Comparison of ENCODE assay signal across 8 cellular contexts in the genomic region with DNA sequence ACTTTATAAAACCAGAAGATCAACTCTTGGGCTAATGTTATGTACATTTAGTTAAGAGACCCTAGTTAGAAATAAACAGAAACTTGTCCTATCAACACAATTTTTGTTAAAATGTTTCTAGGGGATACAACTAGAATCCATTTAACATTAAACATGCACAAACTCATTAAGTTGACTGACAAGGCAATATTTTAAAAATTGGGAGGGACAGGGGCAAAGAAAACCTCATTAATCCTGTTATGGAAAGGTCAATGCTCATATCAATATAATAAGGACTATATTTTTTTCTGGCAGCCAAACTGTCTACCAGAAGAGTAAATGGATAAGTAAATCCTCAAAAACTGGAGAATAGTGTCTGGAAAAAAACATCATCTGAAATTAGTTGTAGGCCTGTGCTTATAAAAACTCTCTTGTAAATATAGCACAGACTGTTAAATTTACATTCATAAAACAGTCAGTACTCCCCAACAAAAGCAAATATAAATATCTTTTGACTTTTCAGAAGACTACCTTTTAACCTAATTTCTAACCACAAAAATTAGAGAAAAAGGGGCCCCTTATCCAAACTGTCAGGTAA. TPM values are rescaled to one million over a fixed set of nuclear protein-coding genes. Genes with fewer than 3 reads are reported as not detected.
DNase-seq lines count a peak whose midpoint lies in the region; ATAC-seq, FAIRE-seq and TF ChIP-seq lines count a peak whose summit lies in the region.

No MANE protein-coding gene starts in this region.

- H3K27me3 ChIP-seq in Peyer's patch (no peaks in the 10 kb centered on the region), esophagus squamous epithelium (no peaks in the 10 kb centered on the region), sigmoid colon (no peaks in the 10 kb centered on the region)

- H3K4me1 ChIP-seq in Peyer's patch (peaks cover 16 to 66% (median 37%) of the 10 kb centered on the region in 4 donors), esophagus squamous epithelium (peaks cover 34 to 83% (median 49%) of the 10 kb centered on the region in 3 donors), sigmoid colon (peaks cover 0 to 77% (median 72%) of the 10 kb centered on the region in 4 donors)

- DNase-seq in GM19239 (ENCODE audit: insufficient read length, low spot score) (no peak), Peyer's patch (no peak), esophagus squamous epithelium (lab: John Stamatoyannopoulos, UW) (no peak), sigmoid colon (no peak), NCI-H446 treated with DMSO at 0.1 percent for 48 hours (lab: John Stamatoyannopoulos, UW) (no peak), nucleus accumbens (lab: John Stamatoyannopoulos, UW) (no peak)

- H3K4me3 ChIP-seq in Peyer's patch (peak overlapping the region in 3 of 4 donors; percentile 79 to 97 (median 87)), esophagus squamous epithelium (peak overlapping the region in 3 of 4 donors; percentile 95 to 100 (median 99)), sigmoid colon (peak overlapping the region in 3 of 4 donors; percentile 8 to 98 (median 72))

- FAIRE-seq in GM19239 (lab: Jason Lieb, UNC) = peak; percentile 8

- H3K27ac ChIP-seq in Peyer's patch = no peak overlapping the region
- peak overlapping the region in 3 of 4 donors; percentile 94 to 100 (median 100) for H3K27ac ChIP-seq in esophagus squamous epithelium
- H3K27ac ChIP-seq in sigmoid colon = peak overlapping the region in 2 of 4 donors; percentile 100

- intact Hi-C loops in esophagus squamous epithelium (cut with DNase I) = no loop called here
- intact Hi-C loops in sigmoid colon (cut with DNase I) = loop anchor here (10.0 kb wide), 2 partner anchors 349 to 481 kb away; a partner anchor contains a TSS

- TF ChIP-seq EP300 in sigmoid colon (IDR thresholded peaks at IDR 0.05) = no peak

- H3K9me3 ChIP-seq in Peyer's patch (no peaks in the 10 kb centered on the region), esophagus squamous epithelium (no peaks in the 10 kb centered on the region), sigmoid colon (no peaks in the 10 kb centered on the region)

- ATAC-seq in HG03520 (IDR thresholded peaks at IDR 0.05; ENCODE audit: unreplicated experiment) = no peak
- no peak for ATAC-seq in GM21528 (IDR thresholded peaks at IDR 0.05; ENCODE audit: low FRiP score, unreplicated experiment)

- TF ChIP-seq POLR2A in Peyer's patch (IDR thresholded peaks at IDR 0.05) (no peak), esophagus squamous epithelium (IDR thresholded peaks at IDR 0.05) (no peak), sigmoid colon (IDR thresholded peaks at IDR 0.05) (no peak)

- TF ChIP-seq CTCF in Peyer's patch (IDR thresholded peaks at IDR 0.05) = no peak
- no peak for TF ChIP-seq CTCF in esophagus squamous epithelium (IDR thresholded peaks at IDR 0.05)
- no peak for TF ChIP-seq CTCF in sigmoid colon (IDR thresholded peaks at IDR 0.05)

- H3K36me3 ChIP-seq in Peyer's patch = peaks cover 0 to 5% (median 0%) of the 10 kb centered on the region in 3 donors
- peaks cover 0 to 16% (median 0%) of the 10 kb centered on the region in 3 donors for H3K36me3 ChIP-seq in esophagus squamous epithelium
- no peaks in the 10 kb centered on the region for H3K36me3 ChIP-seq in sigmoid colon

RNA-seq across cellular contexts. Expression of a gene that starts 4.4 kb away (rescaled TPM):
- total RNA-seq in Peyer's patch (100 to 1,000 TPM; 117 to 217 (median 144) TPM), esophagus squamous epithelium (100 to 1,000 TPM in 3 of 4 donors, 10 to 100 TPM in 1; 83.3 to 396 (median 171) TPM), sigmoid colon (100 to 1,000 TPM; 113 to 159 (median 123) TPM)
- 10 to 100 TPM; 62.5 to 86.7 (median 64.0) TPM for polyA plus RNA-seq in sigmoid colon

Comparison
In these comparisons a context has a peak if more than half of its experiments do, and no peak if none do; other contexts are left out.
1. H3K27ac ChIP-seq: peak in esophagus squamous epithelium (3 of 4); none in Peyer's patch (0 of 4).
2. Peak in every context shown above with its lines, with median percentiles within 50 percentile points of each other: H3K4me3 ChIP-seq.